In genomic region chr12:101773560-101774206, GRCh38 we compare ENCODE assay signal across 8 cellular contexts. TPM values are rescaled to one million over a fixed set of nuclear protein-coding genes. Genes with fewer than 3 reads are reported as not detected.
DNase-seq lines count a peak whose midpoint lies in the region; ATAC-seq, FAIRE-seq and TF ChIP-seq lines count a peak whose summit lies in the region.

No MANE protein-coding gene starts in this region.

- peak; percentile 94 to 98 (median 96) for TF ChIP-seq CTCF in prostate gland (IDR thresholded peaks at IDR 0.05)

- no peaks in the 10 kb centered on the region for H3K27me3 Mint-ChIP-seq in activated naive CD4-positive, alpha-beta T cell treated with anti-CD3 and anti-CD28 coated beads, Interleukin-2, amount 50 U/mL, for 24 hours

- peak; percentile 64 for DNase-seq in EL
- peak; percentile 27 for DNase-seq in H54 (ENCODE audit: insufficient read length, low spot score)
- DNase-seq in MV-4-11 (lab: John Stamatoyannopoulos, UW) = peak; percentile 79
- DNase-seq in Right ventricle myocardium superior = peak; percentile 56
- peak; percentile 52 for DNase-seq in prostate gland (ENCODE audit: low spot score)

- FAIRE-seq in H54 (lab: Jason Lieb, UNC) = peak; percentile 93

- H3K9me3 Mint-ChIP-seq in activated naive CD4-positive, alpha-beta T cell treated with anti-CD3 and anti-CD28 coated beads, Interleukin-2, amount 50 U/mL, for 24 hours = no peaks in the 10 kb centered on the region

- intact Hi-C loops in Right ventricle myocardium superior (cut with DNase I) (loop anchor here (2.0 kb wide), 1 partner anchor 57 kb away; the partner anchor contains the start of gene GNPTAB), prostate gland (cut with DNase I) (loop anchor here (2.0 kb wide), 2 partner anchors 57 to 67 kb away; partner anchors contain the start of gene GNPTAB)

- peak; percentile 97 for ATAC-seq in SK-N-SH treated with all-trans-retinoic acid at 6 μM for 48 hours
- peak; percentile 82 for ATAC-seq in Right ventricle myocardium superior (ENCODE audit: poor library complexity)
- no peak for ATAC-seq in HG03025 (IDR thresholded peaks at IDR 0.05; ENCODE audit: low FRiP score, unreplicated experiment)

- TF ChIP-seq POLR2A in H54 (IDR thresholded peaks at IDR 0.05; ENCODE audit: low read depth, low read length) (no peak), prostate gland (IDR thresholded peaks at IDR 0.05) (no peak)

- H3K4me3 Mint-ChIP-seq in activated naive CD4-positive, alpha-beta T cell treated with anti-CD3 and anti-CD28 coated beads, Interleukin-2, amount 50 U/mL, for 24 hours = no peak overlapping the region

- H3K36me3 Mint-ChIP-seq in activated naive CD4-positive, alpha-beta T cell treated with anti-CD3 and anti-CD28 coated beads, Interleukin-2, amount 50 U/mL, for 24 hours = peaks cover 6% of the 10 kb centered on the region

- H3K36me3 ChIP-seq in prostate gland = no peaks in the 10 kb centered on the region

- H3K27ac ChIP-seq in prostate gland = no peak overlapping the region

- peaks cover 14% of the 10 kb centered on the region for H3K4me1 ChIP-seq in prostate gland (replicated peaks)

- peaks cover 7% of the 10 kb centered on the region for H3K4me1 Mint-ChIP-seq in activated naive CD4-positive, alpha-beta T cell treated with anti-CD3 and anti-CD28 coated beads, Interleukin-2, amount 50 U/mL, for 24 hours

- H3K4me3 ChIP-seq in prostate gland = no peak overlapping the region

- H3K9me3 ChIP-seq in prostate gland = no peaks in the 10 kb centered on the region

- H3K27me3 ChIP-seq in prostate gland (replicated peaks; ENCODE audit: insufficient read depth) = no peaks in the 10 kb centered on the region

- peak overlapping the region; percentile 56 for H3K27ac Mint-ChIP-seq in activated naive CD4-positive, alpha-beta T cell treated with anti-CD3 and anti-CD28 coated beads, Interleukin-2, amount 50 U/mL, for 24 hours

- 67% methylated on average over 3 of the region's 3 CpGs for WGBS in prostate gland

TF ChIP-seq in SK-N-SH treated with all-trans-retinoic acid at 6 μM for 48 hours, 23 proteins besides CTCF, POLR2A, EP300 and RAD21:
- TF ChIP-seq GLIS3 (CRISPR knock-in tag; IDR thresholded peaks at IDR 0.05) (no peak), PPARA (CRISPR knock-in tag; IDR thresholded peaks at IDR 0.05; ENCODE audit: borderline replicate concordance) (no peak), SNAI2 (CRISPR knock-in tag; IDR thresholded peaks at IDR 0.05) (no peak), OSR1 (CRISPR knock-in tag; IDR thresholded peaks at IDR 0.05) (no peak), TCF4 (CRISPR knock-in tag; IDR thresholded peaks at IDR 0.05; ENCODE audit: borderline replicate concordance) (no peak), PATZ1 (CRISPR knock-in tag; IDR thresholded peaks at IDR 0.05; ENCODE audit: borderline replicate concordance) (no peak), ZC3H10 (CRISPR knock-in tag; IDR thresholded peaks at IDR 0.05) (no peak), TOX (CRISPR knock-in tag; IDR thresholded peaks at IDR 0.05; ENCODE audit: borderline replicate concordance) (no peak), BACH2 (CRISPR knock-in tag; IDR thresholded peaks at IDR 0.05; ENCODE audit: borderline replicate concordance) (no peak), ZFP3 (CRISPR knock-in tag; IDR thresholded peaks at IDR 0.05) (no peak)
- TF ChIP-seq, protein P1, sequence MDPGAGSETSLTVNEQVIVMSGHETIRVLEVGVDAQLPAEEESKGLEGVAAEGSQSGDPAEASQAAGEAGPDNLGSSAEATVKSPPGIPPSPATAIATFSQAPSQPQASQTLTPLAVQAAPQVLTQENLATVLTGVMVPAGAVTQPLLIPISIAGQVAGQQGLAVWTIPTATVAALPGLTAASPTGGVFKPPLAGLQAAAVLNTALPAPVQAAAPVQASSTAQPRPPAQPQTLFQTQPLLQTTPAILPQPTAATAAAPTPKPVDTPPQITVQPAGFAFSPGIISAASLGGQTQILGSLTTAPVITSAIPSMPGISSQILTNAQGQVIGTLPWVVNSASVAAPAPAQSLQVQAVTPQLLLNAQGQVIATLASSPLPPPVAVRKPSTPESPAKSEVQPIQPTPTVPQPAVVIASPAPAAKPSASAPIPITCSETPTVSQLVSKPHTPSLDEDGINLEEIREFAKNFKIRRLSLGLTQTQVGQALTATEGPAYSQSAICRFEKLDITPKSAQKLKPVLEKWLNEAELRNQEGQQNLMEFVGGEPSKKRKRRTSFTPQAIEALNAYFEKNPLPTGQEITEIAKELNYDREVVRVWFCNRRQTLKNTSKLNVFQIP (CRISPR knock-in tag; IDR thresholded peaks at IDR 0.05; ENCODE audit: borderline replicate concordance, low read depth) = no peak

RNA-seq across cellular contexts. Expression of gene SYCP3, which starts 34.4 kb away (rescaled TPM):
- total RNA-seq in Right ventricle myocardium superior = not detected
- total RNA-seq in prostate gland = 10 to 100 TPM in 1 of 2 donors, not detected in 1; 14.0 TPM

RNA-seq across cellular contexts. Expression of gene GNPTAB, which starts 57.1 kb away (rescaled TPM):
- total RNA-seq in Right ventricle myocardium superior (52.9 TPM), prostate gland (10 to 100 TPM; 49.9 to 52.7 TPM)

Comparison
In these comparisons a context has a peak if more than half of its experiments do, and no peak if none do; other contexts are left out.
1. DNase-seq: peak in every context shown above with its lines; median percentile 79 in MV-4-11; 64 in EL; 56 in Right ventricle myocardium superior; 52 in prostate gland; 27 in H54.